Comparison of ENCODE assay signal across 21 cellular contexts in genomic region chr10:95286707-95287106, GRCh38. TPM values are rescaled to one million over a fixed set of nuclear protein-coding genes. Genes with fewer than 3 reads are reported as not detected.
DNase-seq lines count a peak whose midpoint lies in the region; ATAC-seq, FAIRE-seq and TF ChIP-seq lines count a peak whose summit lies in the region.
"Had no signal": no experiment of that assay in that cellular context is flagged by ENCODE, and none has a peak within 500 bp of the region (broad histone marks: within the 10 kb centered on the region; RNA-seq: fewer than 3 reads in every experiment).

No MANE protein-coding gene starts in this region.

- POLR2A ChIA-PET in CD8-positive, alpha-beta memory T cell (lab: Charles Lee) = no interaction called here
- POLR2A ChIA-PET in activated CD8-positive, alpha-beta T cell treated with anti-CD3 and anti-CD28 coated beads for 36 hours (lab: Charles Lee) = no interaction called here

- peak; percentile 26 for FAIRE-seq in keratinocyte (lab: Jason Lieb, UNC)

- H3K9me1 ChIP-seq in keratinocyte (ENCODE audit: control insufficient read depth, extremely low read depth, insufficient read depth, low read length) = peaks cover 4% of the 10 kb centered on the region

- H3K27me3 ChIP-seq in DOHH2 (ENCODE audit: control insufficient read depth, low read length) (no peaks in the 10 kb centered on the region), adipocyte (replicated peaks; ENCODE audit: control insufficient read depth, insufficient read depth, low read length) (no peaks in the 10 kb centered on the region), keratinocyte (ENCODE audit: control insufficient read depth, extremely low read depth, insufficient read depth, low read length) (no peaks in the 10 kb centered on the region), spleen (replicated peaks in 1 of 7) (peaks cover 0 to 21% (median 0%) of the 10 kb centered on the region in 7 donors)
- H3K27me3 ChIP-seq in CD8-positive, alpha-beta memory T cell (ENCODE audit: insufficient read depth, low read length, poor library complexity, severe bottlenecking) = no peaks in the 10 kb centered on the region
- H3K27me3 ChIP-seq: cardiac muscle cell had no signal

- no peak overlapping the region for H3K9ac ChIP-seq in adipocyte (ENCODE audit: low read length)
- no peak overlapping the region for H3K9ac ChIP-seq in keratinocyte (ENCODE audit: control insufficient read depth, extremely low read depth, insufficient read depth, low read length)

- H3K27ac Mint-ChIP-seq in CD8-positive, alpha-beta memory T cell = no peak overlapping the region
- H3K27ac Mint-ChIP-seq in activated CD8-positive, alpha-beta T cell treated with anti-CD3 and anti-CD28 coated beads for 36 hours = no peak overlapping the region
- H3K27ac Mint-ChIP-seq: activated naive CD4-positive, alpha-beta T cell treated with anti-CD3 and anti-CD28 coated beads, Interleukin-2, amount 50 U/mL, for 24 hours; natural killer cell had no signal

- intact Hi-C loops in spleen (cut with DNase I; ENCODE audit: low total_unique reads) = loop anchor here (5.0 kb wide), 1 partner anchor 39 kb away; no protein-coding TSS in a partner anchor
- intact Hi-C loops in activated CD8-positive, alpha-beta T cell treated with anti-CD3 and anti-CD28 coated beads for 36 hours (cut with micrococcal nuclease) = no loop called here

- DNase-seq in adipocyte (ENCODE audit: low read depth) = no peak
- no peak for DNase-seq in keratinocyte (ENCODE audit: low read depth, low spot score)
- DNase-seq in spleen = no peak
- DNase-seq in CD8-positive, alpha-beta memory T cell = no peak
- DNase-seq in activated CD8-positive, alpha-beta T cell treated with anti-CD3 and anti-CD28 coated beads for 36 hours = no peak
- DNase-seq in activated gamma-delta T cell (lab: John Stamatoyannopoulos, UW) = no peak
- DNase-seq: AML-193; DMS153; glutamatergic neuron; HCEC 1CT; kidney glomerular epithelial cell; natural killer cell; NCI-H146; NCI-H524 treated with DMSO at 0.1 percent for 48 hours; retina; stimulated activated CD4-positive, alpha-beta T cell treated with anti-CD3 and anti-CD28 coated beads, Interleukin-4, amount 100 ng/mL, for 4 hours had no signal

- peaks cover 3% of the 10 kb centered on the region for H3F3A ChIP-seq in DOHH2 (ENCODE audit: control insufficient read depth, insufficient read depth)

- H3K27ac ChIP-seq in DOHH2 (ENCODE audit: low read depth, low read length) (no peak overlapping the region), keratinocyte (ENCODE audit: control insufficient read depth, insufficient read depth, low read length) (peak overlapping the region; percentile 84), spleen (peak overlapping the region in 6 of 8 donors; percentile 23 to 96 (median 92))
- H3K27ac ChIP-seq in CD8-positive, alpha-beta memory T cell (ENCODE audit: low read depth, low read length) = no peak overlapping the region
- H3K27ac ChIP-seq: cardiac muscle cell had no signal

- TF ChIP-seq CTCF in DOHH2 (IDR thresholded peaks at IDR 0.05; ENCODE audit: low read depth, low read length, poor library complexity, severe bottlenecking) (no peak), keratinocyte (optimal IDR thresholded peaks at IDR 0.05 in 1 of 3, IDR thresholded peaks at IDR 0.05 in 1 of 3, conservative IDR thresholded peaks at IDR 0.05 in 1 of 3; ENCODE audit: extremely low read depth in 1 of 3, insufficient read depth in 2 of 3, low read length in 3 of 3) (no peak), spleen (IDR thresholded peaks at IDR 0.05 in 8 of 11, conservative IDR thresholded peaks at IDR 0.05 in 3 of 11) (no peak)
- TF ChIP-seq CTCF in activated CD8-positive, alpha-beta T cell treated with anti-CD3 and anti-CD28 coated beads for 36 hours (IDR thresholded peaks at IDR 0.05) = no peak

- peaks cover 12% of the 10 kb centered on the region for H3K36me3 ChIP-seq in DOHH2 (ENCODE audit: control insufficient read depth, low read length)
- H3K36me3 ChIP-seq in adipocyte (ENCODE audit: control insufficient read depth, insufficient read depth, low read length, severe bottlenecking) = no peaks in the 10 kb centered on the region
- peaks cover 5 to 10% of the 10 kb centered on the region in 2 experiments for H3K36me3 ChIP-seq in keratinocyte (ENCODE audit: control insufficient read depth in 2 of 2, extremely low read depth in 1 of 2, insufficient read depth in 2 of 2, low read length in 2 of 2)
- no peaks in the 10 kb centered on the region for H3K36me3 ChIP-seq in spleen
- no peaks in the 10 kb centered on the region for H3K36me3 ChIP-seq in CD8-positive, alpha-beta memory T cell (ENCODE audit: insufficient read depth, low read length)
- H3K36me3 ChIP-seq: cardiac muscle cell had no signal

- no peak overlapping the region for H2AFZ ChIP-seq in keratinocyte (ENCODE audit: control insufficient read depth, low read length)

- ATAC-seq in GM18520 (IDR thresholded peaks at IDR 0.05; ENCODE audit: unreplicated experiment) = no peak
- no peak for ATAC-seq in activated CD8-positive, alpha-beta T cell treated with anti-CD3 and anti-CD28 coated beads for 36 hours
- ATAC-seq: activated CD4-positive, CD25-positive, alpha-beta regulatory T cell treated with anti-CD3 and anti-CD28 coated beads, Interleukin-2, amount 50 U/mL, for 24 hours; natural killer cell had no signal

- dilution Hi-C loops in keratinocyte (cut with MboI; ENCODE audit: extremely low pct_ligation_motif_present, low sequenced_read_pairs) = no loop called here

- no peak for TF ChIP-seq POLR2A in spleen (IDR thresholded peaks at IDR 0.05)

- H3K4me1 ChIP-seq in DOHH2 (ENCODE audit: control insufficient read depth, low read length) (peaks cover 43% of the 10 kb centered on the region), adipocyte (ENCODE audit: control insufficient read depth, insufficient read depth, low read length) (peaks cover 25% of the 10 kb centered on the region), keratinocyte (ENCODE audit: control insufficient read depth, extremely low read depth, insufficient read depth, low read length) (peaks cover 43% of the 10 kb centered on the region), spleen (peaks cover 41 to 93% (median 71%) of the 10 kb centered on the region in 6 donors)
- H3K4me1 ChIP-seq in CD8-positive, alpha-beta memory T cell (ENCODE audit: insufficient read depth, low read length) = no peaks in the 10 kb centered on the region

- H3K27me3 Mint-ChIP-seq in CD8-positive, alpha-beta memory T cell = peaks cover 4 to 15% of the 10 kb centered on the region in 2 donors
- H3K27me3 Mint-ChIP-seq in activated CD8-positive, alpha-beta T cell treated with anti-CD3 and anti-CD28 coated beads for 36 hours = peaks cover 37% of the 10 kb centered on the region

- H3K9me3 ChIP-seq in DOHH2 (ENCODE audit: control insufficient read depth, insufficient read depth, low read length) (no peaks in the 10 kb centered on the region), adipocyte (ENCODE audit: control insufficient read depth, low read length) (no peaks in the 10 kb centered on the region), keratinocyte (ENCODE audit: control insufficient read depth, low read depth, low read length) (no peaks in the 10 kb centered on the region), spleen (no peaks in the 10 kb centered on the region)
- H3K9me3 ChIP-seq in CD8-positive, alpha-beta memory T cell (ENCODE audit: low read length) = no peaks in the 10 kb centered on the region

- CTCF ChIA-PET in CD8-positive, alpha-beta memory T cell (lab: Charles Lee) = interaction anchor here (0.7 kb wide), 1 partner anchor 8 kb away, joined by 3 read pairs; no protein-coding TSS in a partner anchor
- CTCF ChIA-PET in activated CD8-positive, alpha-beta T cell treated with anti-CD3 and anti-CD28 coated beads for 36 hours (lab: Charles Lee) = no interaction called here

- H3K4me2 ChIP-seq in DOHH2 (ENCODE audit: low read length) (0 out of 2 replicates have a peak overlapping the region, but pooled peaks have one; percentile 1), keratinocyte (ENCODE audit: control insufficient read depth, extremely low read depth, insufficient read depth, low read depth, low read length) (peak overlapping the region; percentile 99)

- H3K4me3 ChIP-seq in DOHH2 (ENCODE audit: low read length) (no peak overlapping the region), adipocyte (ENCODE audit: low read length) (peak overlapping the region; percentile 21), keratinocyte (ENCODE audit: control insufficient read depth in 2 of 3, extremely low read depth in 1 of 3, insufficient read depth in 2 of 3, low read depth in 1 of 3, low read length in 3 of 3) (no peak overlapping the region), spleen (peak overlapping the region in 1 of 8 donors; percentile 84)
- H3K4me3 ChIP-seq in CD8-positive, alpha-beta memory T cell (ENCODE audit: low read length) = no peak overlapping the region
- H3K4me3 ChIP-seq: cardiac muscle cell had no signal

- H3K9me2 ChIP-seq in DOHH2 (replicated peaks; ENCODE audit: control insufficient read depth, low read length) = no peaks in the 10 kb centered on the region

- H3K36me3 Mint-ChIP-seq in CD8-positive, alpha-beta memory T cell = no peaks in the 10 kb centered on the region
- no peaks in the 10 kb centered on the region for H3K36me3 Mint-ChIP-seq in activated CD8-positive, alpha-beta T cell treated with anti-CD3 and anti-CD28 coated beads for 36 hours (ENCODE audit: low read depth)
- H3K36me3 Mint-ChIP-seq: activated naive CD4-positive, alpha-beta T cell treated with anti-CD3 and anti-CD28 coated beads, Interleukin-2, amount 50 U/mL, for 24 hours; natural killer cell had no signal

- H3K9me3 Mint-ChIP-seq in CD8-positive, alpha-beta memory T cell = no peaks in the 10 kb centered on the region
- H3K9me3 Mint-ChIP-seq in activated CD8-positive, alpha-beta T cell treated with anti-CD3 and anti-CD28 coated beads for 36 hours = no peaks in the 10 kb centered on the region
- H3K9me3 Mint-ChIP-seq: activated naive CD4-positive, alpha-beta T cell treated with anti-CD3 and anti-CD28 coated beads, Interleukin-2, amount 50 U/mL, for 24 hours; natural killer cell had no signal

- H3K4me1 Mint-ChIP-seq in CD8-positive, alpha-beta memory T cell = peaks cover 18 to 26% (median 19%) of the 10 kb centered on the region in 3 donors
- peaks cover 5% of the 10 kb centered on the region for H3K4me1 Mint-ChIP-seq in activated CD8-positive, alpha-beta T cell treated with anti-CD3 and anti-CD28 coated beads for 36 hours (ENCODE audit: low read depth)

- H3K79me2 ChIP-seq in DOHH2 (ENCODE audit: control insufficient read depth, low read length) (peaks cover 84% of the 10 kb centered on the region), keratinocyte (ENCODE audit: control insufficient read depth, insufficient read depth, low read length) (peaks cover 90% of the 10 kb centered on the region)

- H4K20me1 ChIP-seq in DOHH2 (ENCODE audit: control insufficient read depth, insufficient read depth, low read depth, low read length) (peaks cover 15% of the 10 kb centered on the region; the same call in 1 of the 2 replicates), keratinocyte (ENCODE audit: control insufficient read depth, extremely low read depth, insufficient read depth, low read length) (peaks cover 19% of the 10 kb centered on the region)

- 8 to 100% (median 87%) methylated on average over 1 of the region's 1 CpG for WGBS in spleen, 5 donors

- H3K4me3 Mint-ChIP-seq in CD8-positive, alpha-beta memory T cell = no peak overlapping the region
- no peak overlapping the region for H3K4me3 Mint-ChIP-seq in activated CD8-positive, alpha-beta T cell treated with anti-CD3 and anti-CD28 coated beads for 36 hours
- H3K4me3 Mint-ChIP-seq: activated naive CD4-positive, alpha-beta T cell treated with anti-CD3 and anti-CD28 coated beads, Interleukin-2, amount 50 U/mL, for 24 hours; natural killer cell had no signal

RNA-seq across cellular contexts. Expression of gene PDLIM1, which starts 4.1 kb away (rescaled TPM):
- polyA plus RNA-seq in keratinocyte (200 to 450 TPM (median 298 TPM) in 3 replicates), spleen (100 to 1,000 TPM; 159 to 184 (median 160) TPM)
- 152 TPM for polyA plus RNA-seq in keratinocyte (2011; ENCODE audit: low read depth)
- polyA plus RNA-seq in keratinocyte (2011; cell fraction: cytosol; rRNA removed) = 550 and 564 TPM in 2 replicates
- 299 and 342 TPM in 2 replicates for polyA plus RNA-seq in keratinocyte (2011; cell fraction: nucleus; rRNA removed)
- polyA plus RNA-seq in keratinocyte (2012; ENCODE audit: low replicate concordance) = 367 and 421 TPM in 2 replicates
- 372 to 462 TPM (median 381 TPM) in 3 replicates for polyA minus RNA-seq in keratinocyte
- 329 TPM for polyA minus RNA-seq in keratinocyte (2011; cell fraction: cytosol; rRNA and poly(A)+ RNA removed)
- polyA minus RNA-seq in keratinocyte (2011; cell fraction: nucleus; rRNA and poly(A)+ RNA removed) = 92.1 and 192 TPM in 2 replicates
- 100 to 1,000 TPM; 101 to 225 (median 176) TPM for total RNA-seq in spleen
- total RNA-seq in CD8-positive, alpha-beta memory T cell = 1 to 10 TPM in 1 of 2 experiments, under 1 TPM in 1; 0.88 to 1.4 TPM
- 11.7 TPM for polyA plus RNA-seq in CD8-positive, alpha-beta memory T cell
- 1 to 10 TPM in 1 of 2 experiments, under 1 TPM in 1; 0.74 to 1.1 TPM for total RNA-seq in activated CD8-positive, alpha-beta T cell treated with anti-CD3 and anti-CD28 coated beads for 36 hours

Comparison
In these comparisons a context has a peak if more than half of its experiments do, and no peak if none do; other contexts are left out.
1. H3K27ac ChIP-seq: peak in keratinocyte (single experiment) and spleen (6 of 8); none in DOHH2 (single experiment) and CD8-positive, alpha-beta memory T cell (single experiment).
2. RNA of gene PDLIM1, which starts 4.1 kb away (total RNA-seq): 101 to 225 TPM in spleen; 0.88 to 1.4 TPM in CD8-positive, alpha-beta memory T cell and 0.74 to 1.1 TPM in activated CD8-positive, alpha-beta T cell treated with anti-CD3 and anti-CD28 coated beads for 36 hours; every median in the first group is over 10 times any median in the second.